22 cellular contexts compared by ENCODE assay signal in genomic region chr6:25519856-25520255, GRCh38.
DNase-seq lines count a peak whose midpoint lies in the region; ATAC-seq and TF ChIP-seq lines count a peak whose summit lies in the region.
"Had no signal": no experiment of that assay in that cellular context is flagged by ENCODE, and none has a peak within 500 bp of the region (broad histone marks: within the 10 kb centered on the region; RNA-seq: fewer than 3 reads in every experiment).

No MANE protein-coding gene starts in this region.

- no peaks in the 10 kb centered on the region for H3K9me3 Mint-ChIP-seq in activated CD8-positive, alpha-beta memory T cell treated with anti-CD3 and anti-CD28 coated beads, Interleukin-2, amount 10 ng/mL, durations not matched to agents 7 days and 5 days (ENCODE audit: low read depth)
- H3K9me3 Mint-ChIP-seq: CD8-positive, alpha-beta memory T cell had no signal

- in situ Hi-C loops in astrocyte of the spinal cord (cut with HindIII; ENCODE audit: low sequenced_read_pairs): no loop called here

- CTCF ChIA-PET in activated CD8-positive, alpha-beta memory T cell treated with anti-CD3 and anti-CD28 coated beads, Interleukin-2, amount 10 ng/mL, durations not matched to agents 7 days and 5 days (lab: Charles Lee): interaction anchor here (0.8 to 1.6 kb wide), 2 partner anchors 16 to 473 kb away, joined by 3 read pairs; no protein-coding TSS in a partner anchor

- H3K4me1 Mint-ChIP-seq in activated CD8-positive, alpha-beta memory T cell treated with anti-CD3 and anti-CD28 coated beads, Interleukin-2, amount 10 ng/mL, durations not matched to agents 7 days and 5 days: no peaks in the 10 kb centered on the region
- H3K4me1 Mint-ChIP-seq: CD8-positive, alpha-beta memory T cell had no signal

- DNase-seq in AG20443 (ENCODE audit: low spot score) (peak; percentile 43), LHCN-M2 (ENCODE audit: low read depth) (peak; percentile 21), astrocyte of the spinal cord (ENCODE audit: low read depth, low spot score) (peak; percentile 5), renal cortical epithelial cell (ENCODE audit: low read depth) (peak; percentile 54), putamen (ENCODE audit: low spot score) (no peak), NCI-H1930 (lab: John Stamatoyannopoulos, UW) (no peak)
- DNase-seq in activated CD8-positive, alpha-beta memory T cell treated with anti-CD3 and anti-CD28 coated beads, Interleukin-2, amount 10 ng/mL, durations not matched to agents 7 days and 5 days: no peak
- DNase-seq: BE2C; CD8-positive, alpha-beta memory T cell; DMS79 treated with DMSO at 0.1 percent for 48 hours; GOT3; HCEC 1CT; KBM-7; MM.1S; NCI-H2081; NCI-H2227 treated with DMSO at 0.1 percent for 48 hours; NCI-H69; SIG-M5 had no signal

- H3K27ac Mint-ChIP-seq in activated CD8-positive, alpha-beta memory T cell treated with anti-CD3 and anti-CD28 coated beads, Interleukin-2, amount 10 ng/mL, durations not matched to agents 7 days and 5 days: no peak overlapping the region
- H3K27ac Mint-ChIP-seq: CD8-positive, alpha-beta memory T cell had no signal

- TF ChIP-seq CTCF in astrocyte of the spinal cord (IDR thresholded peaks at IDR 0.05; ENCODE audit: low read depth, low read length): no peak

- H3K36me3 Mint-ChIP-seq in activated CD8-positive, alpha-beta memory T cell treated with anti-CD3 and anti-CD28 coated beads, Interleukin-2, amount 10 ng/mL, durations not matched to agents 7 days and 5 days: no peaks in the 10 kb centered on the region

- H3K4me3 Mint-ChIP-seq in activated CD8-positive, alpha-beta memory T cell treated with anti-CD3 and anti-CD28 coated beads, Interleukin-2, amount 10 ng/mL, durations not matched to agents 7 days and 5 days: no peak overlapping the region
- H3K4me3 Mint-ChIP-seq: CD14-positive monocyte; CD8-positive, alpha-beta memory T cell had no signal

- no peak overlapping the region for H3K4me3 ChIP-seq in astrocyte of the spinal cord (ENCODE audit: low read depth, low read length)
- H3K4me3 ChIP-seq: SK-N-MC had no signal

- no peaks in the 10 kb centered on the region for H3K27me3 Mint-ChIP-seq in activated CD8-positive, alpha-beta memory T cell treated with anti-CD3 and anti-CD28 coated beads, Interleukin-2, amount 10 ng/mL, durations not matched to agents 7 days and 5 days

- no peak for ATAC-seq in GM18909 (IDR thresholded peaks at IDR 0.05; ENCODE audit: poor library complexity, unreplicated experiment)
- no peak for ATAC-seq in activated CD8-positive, alpha-beta memory T cell treated with anti-CD3 and anti-CD28 coated beads, Interleukin-2, amount 10 ng/mL, durations not matched to agents 7 days and 5 days
- ATAC-seq: Panc1 had no signal

Comparison
In these comparisons a context has a peak if more than half of its experiments do, and no peak if none do; other contexts are left out.
1. DNase-seq: peak in AG20443 (single experiment), LHCN-M2 (single experiment), astrocyte of the spinal cord (single experiment) and renal cortical epithelial cell (single experiment); none in putamen (single experiment), NCI-H1930 (0 of 2) and activated CD8-positive, alpha-beta memory T cell treated with anti-CD3 and anti-CD28 coated beads, Interleukin-2, amount 10 ng/mL, durations not matched to agents 7 days and 5 days (single experiment).